ENCODE assay signal across 1 cellular context in the genomic region with DNA sequence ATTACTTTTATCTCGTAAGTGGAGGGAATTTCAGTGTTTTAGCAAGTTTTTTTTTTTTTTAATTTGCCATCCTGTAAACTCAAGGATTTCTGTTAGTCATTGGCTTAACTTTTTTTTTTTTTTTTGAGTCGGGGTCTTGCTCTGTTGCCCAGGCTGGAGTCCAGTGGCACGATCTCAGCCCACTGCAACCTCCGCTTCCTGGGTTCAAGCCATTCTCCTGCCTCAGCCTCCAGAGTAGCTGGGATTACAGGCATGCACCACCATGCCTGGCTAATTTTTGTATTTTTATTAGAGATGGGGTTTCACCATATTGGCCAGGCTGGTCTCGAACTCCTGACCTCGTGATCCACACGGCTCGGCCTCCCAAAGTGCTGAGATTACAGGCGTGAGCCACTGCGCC.
TF ChIP-seq lines count a peak whose summit lies in the region.

No MANE protein-coding gene starts in this region.

TF ChIP-seq in HepG2, 621 proteins besides CTCF, POLR2A, EP300 and RAD21:
- TF ChIP-seq ZNF121 (CRISPR knock-in tag; IDR thresholded peaks at IDR 0.05), result 0 out of 2 replicates have a peak, but pooled peaks have one; percentile 16
TF ChIP-seq in HepG2: peak in this region for 1; not testable (repeated sequence) for 620.
